Comparison of ENCODE assay signal across 1 cellular context in the genomic region with DNA sequence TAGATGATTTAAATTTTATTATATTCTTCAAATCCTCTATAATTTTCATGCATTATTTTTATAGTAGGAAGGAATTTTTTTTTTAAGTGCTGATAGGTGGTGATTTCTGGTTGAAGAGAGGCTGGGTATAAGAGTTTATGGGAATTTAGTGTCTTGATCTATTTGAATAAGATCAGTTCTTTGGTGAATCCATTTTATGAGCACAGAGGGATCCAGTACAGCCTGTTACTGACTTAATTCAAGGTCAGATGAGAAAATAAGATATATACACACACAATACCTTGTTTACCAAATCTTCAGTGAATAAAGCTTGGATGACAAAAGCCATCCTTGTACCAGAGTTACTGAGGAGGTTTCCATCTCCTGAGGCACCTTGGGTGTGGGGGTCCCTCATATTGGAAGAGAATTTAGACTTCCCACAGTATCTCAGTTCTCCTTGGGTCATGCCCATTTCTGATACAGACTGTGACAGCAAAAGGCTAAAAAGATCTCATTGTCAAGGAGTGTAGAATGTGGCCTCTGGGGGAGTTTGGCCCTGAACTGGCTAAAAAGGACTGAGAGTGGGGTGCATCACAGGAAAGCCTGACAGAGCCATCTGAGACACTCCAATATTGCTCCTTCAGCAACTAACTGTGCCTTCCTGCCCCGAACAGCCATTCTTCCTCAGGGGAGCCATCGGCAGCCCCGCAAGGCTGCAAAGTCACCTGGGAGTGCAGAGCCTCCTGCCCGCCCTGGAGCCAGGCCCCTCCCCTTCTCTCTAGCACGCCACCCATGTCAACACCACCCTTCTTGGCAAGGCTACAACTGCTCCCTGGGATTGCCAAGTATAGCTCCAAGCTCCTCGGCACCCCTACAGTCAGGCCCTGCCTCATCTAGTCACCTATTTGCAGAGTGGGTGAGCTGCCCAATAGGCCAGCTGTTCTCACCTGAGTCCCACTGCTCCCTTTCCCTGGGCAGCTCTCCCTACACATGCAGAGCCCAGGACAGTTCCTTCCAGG.
TF ChIP-seq lines count a peak whose summit lies in the region.

No MANE protein-coding gene starts in this region.

TF ChIP-seq in HCT116, 20 proteins besides CTCF, POLR2A, EP300 and RAD21 (continued from another document):
- TF ChIP-seq, protein P1, sequence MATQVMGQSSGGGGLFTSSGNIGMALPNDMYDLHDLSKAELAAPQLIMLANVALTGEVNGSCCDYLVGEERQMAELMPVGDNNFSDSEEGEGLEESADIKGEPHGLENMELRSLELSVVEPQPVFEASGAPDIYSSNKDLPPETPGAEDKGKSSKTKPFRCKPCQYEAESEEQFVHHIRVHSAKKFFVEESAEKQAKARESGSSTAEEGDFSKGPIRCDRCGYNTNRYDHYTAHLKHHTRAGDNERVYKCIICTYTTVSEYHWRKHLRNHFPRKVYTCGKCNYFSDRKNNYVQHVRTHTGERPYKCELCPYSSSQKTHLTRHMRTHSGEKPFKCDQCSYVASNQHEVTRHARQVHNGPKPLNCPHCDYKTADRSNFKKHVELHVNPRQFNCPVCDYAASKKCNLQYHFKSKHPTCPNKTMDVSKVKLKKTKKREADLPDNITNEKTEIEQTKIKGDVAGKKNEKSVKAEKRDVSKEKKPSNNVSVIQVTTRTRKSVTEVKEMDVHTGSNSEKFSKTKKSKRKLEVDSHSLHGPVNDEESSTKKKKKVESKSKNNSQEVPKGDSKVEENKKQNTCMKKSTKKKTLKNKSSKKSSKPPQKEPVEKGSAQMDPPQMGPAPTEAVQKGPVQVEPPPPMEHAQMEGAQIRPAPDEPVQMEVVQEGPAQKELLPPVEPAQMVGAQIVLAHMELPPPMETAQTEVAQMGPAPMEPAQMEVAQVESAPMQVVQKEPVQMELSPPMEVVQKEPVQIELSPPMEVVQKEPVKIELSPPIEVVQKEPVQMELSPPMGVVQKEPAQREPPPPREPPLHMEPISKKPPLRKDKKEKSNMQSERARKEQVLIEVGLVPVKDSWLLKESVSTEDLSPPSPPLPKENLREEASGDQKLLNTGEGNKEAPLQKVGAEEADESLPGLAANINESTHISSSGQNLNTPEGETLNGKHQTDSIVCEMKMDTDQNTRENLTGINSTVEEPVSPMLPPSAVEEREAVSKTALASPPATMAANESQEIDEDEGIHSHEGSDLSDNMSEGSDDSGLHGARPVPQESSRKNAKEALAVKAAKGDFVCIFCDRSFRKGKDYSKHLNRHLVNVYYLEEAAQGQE (IDR thresholded peaks at IDR 0.05; ENCODE audit: low read depth), result no peak
- TF ChIP-seq POLR2AphosphoS5 (IDR thresholded peaks at IDR 0.05; ENCODE audit: low read depth, low read length) (no peak), EGR1 (IDR thresholded peaks at IDR 0.05; ENCODE audit: low read depth) (no peak)
